ENCODE assay signal across 8 cellular contexts in genomic region chr16:11255737-11256656, GRCh38. TPM values are rescaled to one million over a fixed set of nuclear protein-coding genes. Genes with fewer than 3 reads are reported as not detected.
DNase-seq lines count a peak whose midpoint lies in the region; ATAC-seq and TF ChIP-seq lines count a peak whose summit lies in the region.

A gene with protein sequence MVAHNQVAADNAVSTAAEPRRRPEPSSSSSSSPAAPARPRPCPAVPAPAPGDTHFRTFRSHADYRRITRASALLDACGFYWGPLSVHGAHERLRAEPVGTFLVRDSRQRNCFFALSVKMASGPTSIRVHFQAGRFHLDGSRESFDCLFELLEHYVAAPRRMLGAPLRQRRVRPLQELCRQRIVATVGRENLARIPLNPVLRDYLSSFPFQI (minus strand): TSS chr16:11256204. CDS start chr16:11255478, 726 bp downstream.

- peak; percentile 60 for DNase-seq in CMK (ENCODE audit: low read depth)
- peak; percentile 73 for DNase-seq in NK-92 treated with Interleukin-12 subunit alpha and Interleukin-12 subunit beta, amount 100 ng/mL, for 24 hours (lab: John Stamatoyannopoulos, UW)
- DNase-seq in activated CD8-positive, alpha-beta memory T cell treated with anti-CD3 and anti-CD28 coated beads for 4 hours (ENCODE audit: low read depth in 2 of 2), result peak; percentile 78 to 81
- DNase-seq in endothelial cell (ENCODE audit: low spot score), result peak; percentile 94
- peak; percentile 88 for DNase-seq in midbrain (lab: John Stamatoyannopoulos, UW)
- peak; percentile 71 to 83 for DNase-seq in stimulated activated CD8-positive, alpha-beta memory T cell treated with anti-CD3 and anti-CD28 coated beads, Interleukin-15, amount 100 ng/mL, for 4 hours (ENCODE audit: low read depth in 2 of 2)

- H3K27ac Mint-ChIP-seq in endothelial cell (ENCODE audit: unreplicated experiment), result peak within 1 kb of the TSS; percentile 42

- H3K4me1 Mint-ChIP-seq in endothelial cell (ENCODE audit: unreplicated experiment), result peaks cover 4% of the 10 kb centered on the region

- peak; percentile 99 for TF ChIP-seq CTCF in endothelial cell (IDR thresholded peaks at IDR 0.05; ENCODE audit: unreplicated experiment)

- peak within 1 kb of the TSS; percentile 89 for H3K4me3 Mint-ChIP-seq in endothelial cell (ENCODE audit: unreplicated experiment)

- H3K27me3 Mint-ChIP-seq in endothelial cell (ENCODE audit: unreplicated experiment), result peaks cover 11% of the 10 kb centered on the region

- no peaks in the 10 kb centered on the region for H3K9me3 Mint-ChIP-seq in endothelial cell (ENCODE audit: unreplicated experiment)

- ATAC-seq in GM19452 (IDR thresholded peaks at IDR 0.05; ENCODE audit: unreplicated experiment) (peak; percentile 57), HG03571 (IDR thresholded peaks at IDR 0.05; ENCODE audit: unreplicated experiment) (peak; percentile 51)

- no peaks in the 10 kb centered on the region for H3K36me3 Mint-ChIP-seq in endothelial cell (ENCODE audit: low read depth, unreplicated experiment)

RNA-seq across cellular contexts. Expression of the gene that starts here (rescaled TPM):
- 7.4 TPM for total RNA-seq in endothelial cell (ENCODE audit: unreplicated experiment)

Comparison
In these comparisons a context has a peak if more than half of its experiments do, and no peak if none do; other contexts are left out.
1. Peak in every context shown above with its lines: DNase-seq and ATAC-seq.